ENCODE assay signal across 22 cellular contexts in the genomic region with DNA sequence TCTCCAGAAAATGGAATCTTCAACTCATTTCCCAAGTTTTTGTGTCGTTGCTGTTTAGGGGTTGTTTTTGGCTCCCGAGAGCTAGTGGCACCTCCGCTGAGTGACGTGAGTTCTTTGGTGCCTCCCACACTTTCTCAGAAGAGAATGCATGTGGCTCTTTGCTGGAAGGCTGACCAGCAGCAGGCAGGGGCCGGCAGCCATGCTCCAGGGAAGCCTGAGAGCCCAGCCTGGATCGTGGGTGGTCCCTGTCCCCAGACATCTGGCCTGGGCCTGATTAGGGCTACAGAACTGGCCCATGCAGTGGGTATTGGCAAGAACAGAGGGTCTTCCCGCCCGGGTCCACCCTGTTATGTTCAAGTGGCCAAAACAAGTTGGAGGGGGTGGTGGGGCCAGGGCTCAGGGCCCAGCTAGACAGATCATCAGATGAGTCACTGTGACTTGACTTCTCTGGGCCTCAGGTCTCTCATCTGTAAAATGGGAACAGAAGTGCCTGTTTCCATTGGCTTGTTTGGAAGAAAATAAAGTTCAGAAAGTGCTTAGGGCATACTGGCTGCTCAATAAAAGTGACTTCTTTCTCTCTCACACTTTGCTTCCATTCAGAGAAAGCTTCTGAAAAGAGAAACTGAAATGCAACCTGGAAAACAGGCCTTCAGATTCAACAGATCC.
A peak's percentile ranks its signal among the peaks of the same experiment; 100 is the strongest.
DNase-seq lines count a peak whose midpoint lies in the region; ATAC-seq and TF ChIP-seq lines count a peak whose summit lies in the region.
"Had no signal": no experiment of that assay in that cellular context is flagged by ENCODE, and none has a peak within 500 bp of the region (broad histone marks: within the 10 kb centered on the region; RNA-seq: fewer than 3 reads in every experiment).

No MANE protein-coding gene starts in this region.

- no peaks in the 10 kb centered on the region for H3K36me3 ChIP-seq in left ventricle myocardium inferior
- H3K36me3 ChIP-seq in tibial nerve: no peaks in the 10 kb centered on the region
- no peaks in the 10 kb centered on the region for H3K36me3 ChIP-seq in HAP-1 (replicated peaks)
- H3K36me3 ChIP-seq: BLaER1 treated with 17β-estradiol and CSF1 and Interleukin-3, amounts not matched to agents 10 nM and 100 nM had no signal

- ATAC-seq in left cardiac atrium (peak in 1 of 2 donors; percentile 15), HG03108 (IDR thresholded peaks at IDR 0.05; ENCODE audit: unreplicated experiment) (no peak), HG02938 (IDR thresholded peaks at IDR 0.05; ENCODE audit: unreplicated experiment) (no peak)

- WGBS in tibial nerve, 2 donors: 61 to 69% methylated on average over 8 of the region's 8 CpGs

- H3K27ac Mint-ChIP-seq in nephron progenitor cell: no peak overlapping the region

- no peak for TF ChIP-seq POLR2A in tibial nerve (IDR thresholded peaks at IDR 0.05)

- H3K27ac ChIP-seq in left ventricle myocardium inferior (replicated peaks) (no peak overlapping the region), tibial nerve (peak overlapping the region in 3 of 4 donors; percentile 52 to 88 (median 75))
- H3K27ac ChIP-seq: BLaER1 treated with 17β-estradiol and CSF1 and Interleukin-3, amounts not matched to agents 10 nM and 100 nM had no signal

- H3K4me1 ChIP-seq in left ventricle myocardium inferior (peaks cover 16% of the 10 kb centered on the region), tibial nerve (peaks cover 0 to 26% (median 0%) of the 10 kb centered on the region in 4 donors), HAP-1 (no peaks in the 10 kb centered on the region)

- in situ Hi-C loops in HAP-1 (cut with MboI; ENCODE audit: low sequenced_read_pairs): no loop called here

- H3K27me3 ChIP-seq in left ventricle myocardium inferior (ENCODE audit: low read depth) (peaks cover 8% of the 10 kb centered on the region), tibial nerve (no peaks in the 10 kb centered on the region), HAP-1 (ENCODE audit: low read depth) (no peaks in the 10 kb centered on the region)
- H3K27me3 ChIP-seq: BLaER1 treated with 17β-estradiol and CSF1 and Interleukin-3, amounts not matched to agents 10 nM and 100 nM had no signal

- no peak overlapping the region for H3K4me3 Mint-ChIP-seq in nephron progenitor cell
- H3K4me3 Mint-ChIP-seq: CD8-positive, alpha-beta memory T cell had no signal

- intact Hi-C loops in left cardiac atrium (cut with DNase I): no loop called here
- intact Hi-C loops in left ventricle myocardium inferior (cut with micrococcal nuclease): no loop called here

- H3K4me1 Mint-ChIP-seq in nephron progenitor cell: peaks cover 16% of the 10 kb centered on the region
- H3K4me1 Mint-ChIP-seq: CD8-positive, alpha-beta memory T cell had no signal

- H3K27me3 Mint-ChIP-seq in nephron progenitor cell (ENCODE audit: low read depth, poor library complexity): peaks cover 13% of the 10 kb centered on the region

- DNase-seq in left cardiac atrium (peak; percentile 71), left ventricle myocardium inferior (no peak), epithelial cell of proximal tubule (ENCODE audit: low read depth) (no peak), nephron progenitor cell (peak; percentile 12), tibial nerve (ENCODE audit: low spot score in 2 of 2) (peak in 1 of 2 donors; percentile 30), HAP-1 (ENCODE audit: low spot score in 2 of 2) (no peak)
- DNase-seq: 8988T; Calu3; CD8-positive, alpha-beta memory T cell; DMS153; KBM-7; NCI-H1092 treated with DMSO at 0.1 percent for 48 hours; NCI-H1436 treated with DMSO at 0.1 percent for 48 hours; NCI-H1930; NCI-H226; NCI-H524; NCI-H774; OCI-M1; SHP77 had no signal

- H3K9me3 ChIP-seq in left ventricle myocardium inferior (replicated peaks) (no peaks in the 10 kb centered on the region), tibial nerve (no peaks in the 10 kb centered on the region), HAP-1 (no peaks in the 10 kb centered on the region)
- H3K9me3 ChIP-seq: BLaER1 treated with 17β-estradiol and CSF1 and Interleukin-3, amounts not matched to agents 10 nM and 100 nM had no signal

- H3K36me3 Mint-ChIP-seq in nephron progenitor cell (ENCODE audit: low read depth): no peaks in the 10 kb centered on the region
- H3K36me3 Mint-ChIP-seq: CD8-positive, alpha-beta memory T cell had no signal

- H3K4me3 ChIP-seq in left ventricle myocardium inferior: no peak overlapping the region
- peak overlapping the region; percentile 72 for H3K4me3 ChIP-seq in epithelial cell of proximal tubule (ENCODE audit: low read depth, low read length)
- no peak overlapping the region for H3K4me3 ChIP-seq in tibial nerve
- H3K4me3 ChIP-seq in HAP-1: no peak overlapping the region
- H3K4me3 ChIP-seq: BLaER1 treated with 17β-estradiol and CSF1 and Interleukin-3, amounts not matched to agents 10 nM and 100 nM had no signal

- no peaks in the 10 kb centered on the region for H3K9me3 Mint-ChIP-seq in nephron progenitor cell
- H3K9me3 Mint-ChIP-seq: CD8-positive, alpha-beta memory T cell had no signal

- TF ChIP-seq EP300 in tibial nerve (IDR thresholded peaks at IDR 0.05): peak in 1 of 2 donors; percentile 37

- TF ChIP-seq CTCF in left ventricle myocardium inferior (IDR thresholded peaks at IDR 0.05; ENCODE audit: borderline replicate concordance): no peak
- TF ChIP-seq CTCF in epithelial cell of proximal tubule (conservative IDR thresholded peaks at IDR 0.05; ENCODE audit: low read depth, low read length): no peak
- no peak for TF ChIP-seq CTCF in nephron progenitor cell (IDR thresholded peaks at IDR 0.05)
- no peak for TF ChIP-seq CTCF in tibial nerve (IDR thresholded peaks at IDR 0.05)

Comparison
In these comparisons a context has a peak if more than half of its experiments do, and no peak if none do; other contexts are left out.
1. DNase-seq: peak in left cardiac atrium (single experiment) and nephron progenitor cell (single experiment); none in left ventricle myocardium inferior (single experiment), epithelial cell of proximal tubule (single experiment) and HAP-1 (0 of 2).